Comparison of ENCODE assay signal across 8 cellular contexts in genomic region chr7:24825315-24825917, GRCh38.
DNase-seq lines count a peak whose midpoint lies in the region; ATAC-seq and TF ChIP-seq lines count a peak whose summit lies in the region.

No MANE protein-coding gene starts in this region.

- no peaks in the 10 kb centered on the region for H3K27me3 ChIP-seq in SJSA1 (replicated peaks)
- H3K27me3 ChIP-seq in tibial nerve: no peaks in the 10 kb centered on the region

- H3K27ac ChIP-seq in SJSA1: peak overlapping the region; percentile 86
- H3K27ac ChIP-seq in tibial nerve: peak overlapping the region in 3 of 4 donors; percentile 18 to 71 (median 55)

- H3K4me3 Mint-ChIP-seq in activated naive CD8-positive, alpha-beta T cell treated with anti-CD3 and anti-CD28 coated beads, Interleukin-2, amount 10 ng/mL, durations not matched to agents 7 days and 5 days: peak overlapping the region; percentile 37
- no peak overlapping the region for H3K4me3 Mint-ChIP-seq in activated naive CD8-positive, alpha-beta T cell treated with anti-CD3 and anti-CD28 coated beads for 36 hours

- H3K9me3 ChIP-seq in SJSA1 (replicated peaks) (no peaks in the 10 kb centered on the region), tibial nerve (no peaks in the 10 kb centered on the region)

- ATAC-seq in activated naive CD8-positive, alpha-beta T cell treated with anti-CD3 and anti-CD28 coated beads, Interleukin-2, amount 10 ng/mL, durations not matched to agents 7 days and 5 days (ENCODE audit: low read depth): no peak

- no peak for TF ChIP-seq POLR2A in tibial nerve (IDR thresholded peaks at IDR 0.05)

- peaks cover 49% of the 10 kb centered on the region for H3K36me3 Mint-ChIP-seq in activated naive CD8-positive, alpha-beta T cell treated with anti-CD3 and anti-CD28 coated beads, Interleukin-2, amount 10 ng/mL, durations not matched to agents 7 days and 5 days
- peaks cover 71% of the 10 kb centered on the region for H3K36me3 Mint-ChIP-seq in activated naive CD8-positive, alpha-beta T cell treated with anti-CD3 and anti-CD28 coated beads for 36 hours

- no peak for TF ChIP-seq CTCF in fibroblast of mammary gland (conservative IDR thresholded peaks at IDR 0.05; ENCODE audit: control insufficient read depth, insufficient read depth, low read depth, low read length)
- no peak for TF ChIP-seq CTCF in tibial nerve (IDR thresholded peaks at IDR 0.05)

- peak overlapping the region; percentile 90 for H3K27ac Mint-ChIP-seq in activated naive CD8-positive, alpha-beta T cell treated with anti-CD3 and anti-CD28 coated beads, Interleukin-2, amount 10 ng/mL, durations not matched to agents 7 days and 5 days
- H3K27ac Mint-ChIP-seq in activated naive CD8-positive, alpha-beta T cell treated with anti-CD3 and anti-CD28 coated beads for 36 hours: no peak overlapping the region

- POLR2A ChIA-PET in activated naive CD8-positive, alpha-beta T cell treated with anti-CD3 and anti-CD28 coated beads, Interleukin-2, amount 10 ng/mL, durations not matched to agents 7 days and 5 days (lab: Charles Lee): interaction anchor here (1.5 to 2.5 kb wide), 4 partner anchors 10 to 300 kb away, joined by 4 to 17 read pairs (median 6); partner anchors contain the start of genes CYCS and OSBPL3

- 6 to 24% methylated on average over 1 of the region's 1 CpG for WGBS in tibial nerve, 2 donors

- H3K27me3 Mint-ChIP-seq in activated naive CD8-positive, alpha-beta T cell treated with anti-CD3 and anti-CD28 coated beads, Interleukin-2, amount 10 ng/mL, durations not matched to agents 7 days and 5 days: no peaks in the 10 kb centered on the region
- H3K27me3 Mint-ChIP-seq in activated naive CD8-positive, alpha-beta T cell treated with anti-CD3 and anti-CD28 coated beads for 36 hours: no peaks in the 10 kb centered on the region

- H3K36me3 ChIP-seq in SJSA1: no peaks in the 10 kb centered on the region
- no peaks in the 10 kb centered on the region for H3K36me3 ChIP-seq in tibial nerve

- DNase-seq in activated naive CD8-positive, alpha-beta T cell treated with anti-CD3 and anti-CD28 coated beads, Interleukin-2, amount 10 ng/mL, durations not matched to agents 7 days and 5 days: no peak
- no peak for DNase-seq in activated naive CD8-positive, alpha-beta T cell treated with anti-CD3 and anti-CD28 coated beads for 36 hours
- DNase-seq in SJSA1 (ENCODE audit: low read depth in 1 of 2, low spot score in 2 of 2) (no peak), fibroblast of mammary gland (ENCODE audit: low read depth) (peak; percentile 53), tibial nerve (ENCODE audit: low spot score in 2 of 2) (no peak), germinal center (ENCODE audit: low spot score) (no peak), NCI-H1417 (lab: John Stamatoyannopoulos, UW) (no peak)
- DNase-seq in activated CD4-positive, alpha-beta T cell treated with anti-CD3 and anti-CD28 coated beads, Interleukin-2, amount 50 U/mL, for 4 hours: no peak

- H3K4me1 Mint-ChIP-seq in activated naive CD8-positive, alpha-beta T cell treated with anti-CD3 and anti-CD28 coated beads, Interleukin-2, amount 10 ng/mL, durations not matched to agents 7 days and 5 days: peaks cover 70% of the 10 kb centered on the region
- H3K4me1 Mint-ChIP-seq in activated naive CD8-positive, alpha-beta T cell treated with anti-CD3 and anti-CD28 coated beads for 36 hours: peaks cover 59% of the 10 kb centered on the region

- no peak for TF ChIP-seq EP300 in tibial nerve (IDR thresholded peaks at IDR 0.05)

- H3K9me3 Mint-ChIP-seq in activated naive CD8-positive, alpha-beta T cell treated with anti-CD3 and anti-CD28 coated beads, Interleukin-2, amount 10 ng/mL, durations not matched to agents 7 days and 5 days: no peaks in the 10 kb centered on the region
- H3K9me3 Mint-ChIP-seq in activated naive CD8-positive, alpha-beta T cell treated with anti-CD3 and anti-CD28 coated beads for 36 hours: no peaks in the 10 kb centered on the region

- H3K4me3 ChIP-seq in SJSA1 (no peak overlapping the region), fibroblast of mammary gland (ENCODE audit: control insufficient read depth, low read depth, low read length) (no peak overlapping the region), tibial nerve (no peak overlapping the region)

- H3K4me1 ChIP-seq in SJSA1 (replicated peaks): peaks cover 58% of the 10 kb centered on the region
- H3K4me1 ChIP-seq in tibial nerve: peaks cover 5 to 43% (median 28%) of the 10 kb centered on the region in 4 donors
